30 cellular contexts compared by ENCODE assay signal in genomic region chr18:9998330-9998729, GRCh38.
"Had no signal": no experiment of that assay in that cellular context is flagged by ENCODE, and none has a peak within 500 bp of the region (broad histone marks: within the 10 kb centered on the region; RNA-seq: fewer than 3 reads in every experiment).

No MANE protein-coding gene starts in this region.

- H3K4me3 ChIP-seq: adrenal gland, ascending aorta, body of pancreas, breast epithelium, cardiac muscle cell had no signal

- H3K27ac ChIP-seq: adrenal gland, ascending aorta, body of pancreas, brain microvascular endothelial cell, breast epithelium, cardiac muscle cell had no signal

- H3K36me3 ChIP-seq: adrenal gland, ascending aorta, brain microvascular endothelial cell, breast epithelium, cardiac muscle cell had no signal

- DNase-seq: activated effector memory CD4-positive, alpha-beta T cell treated with anti-CD3 and anti-CD28 coated beads, Interleukin-2, amount 50 U/mL, for 16 hours; activated effector memory CD4-positive, alpha-beta T cell treated with Interleukin-2 at 50 U/mL for 16 hours; activated gamma-delta T cell; activated gamma-delta T cell treated with Interleukin-2 at 50 U/mL for 16 hours; activated naive CD4-positive, alpha-beta T cell; activated naive CD4-positive, alpha-beta T cell treated with anti-CD3 and anti-CD28 coated beads for 36 hours; activated naive CD4-positive, alpha-beta T cell treated with anti-CD3 and anti-CD28 coated beads, Interleukin-2, amount 10 ng/mL, durations not matched to agents 7 days and 5 days; activated naive CD4-positive, alpha-beta T cell treated with anti-CD3 and anti-CD28 coated beads, Interleukin-2, amount 50 U/mL, for 16 hours; activated naive CD4-positive, alpha-beta T cell treated with Interleukin-2 at 50 U/mL for 16 hours; activated naive CD8-positive, alpha-beta T cell treated with anti-CD3 and anti-CD28 coated beads for 36 hours; activated naive CD8-positive, alpha-beta T cell treated with anti-CD3 and anti-CD28 coated beads, Interleukin-2, amount 10 ng/mL, durations not matched to agents 7 days and 5 days; activated naive CD8-positive, alpha-beta T cell treated with anti-CD3 and anti-CD28 coated beads, Interleukin-2, amount 50 U/mL, for 24 hours; activated T-cell treated with anti-CD3 and anti-CD28 coated beads, Interleukin-2, amount 50 U/mL, for 24 hours; activated T-cell treated with anti-CD3 and anti-CD28 coated beads, Interleukin-2, amount 50 U/mL, for 4 hours; activated T-cell treated with anti-CD3 and anti-CD28 coated beads, Interleukin-2, amount 50 U/mL, for 48 hours; activated T-cell treated with anti-CD3 and anti-CD28 coated beads, Interleukin-2, amount 50 U/mL, for 72 hours; adrenal gland; amniotic stem cell; anterior cingulate cortex; aorta; body of pancreas; brain microvascular endothelial cell; central memory CD4-positive, alpha-beta T cell; cerebellar nuclear complex had no signal

- ATAC-seq: activated naive CD4-positive, alpha-beta T cell treated with anti-CD3 and anti-CD28 coated beads, Interleukin-2, amount 50 U/mL, for 72 hours; activated naive CD8-positive, alpha-beta T cell treated with anti-CD3 and anti-CD28 coated beads, Interleukin-2, amount 50 U/mL, for 24 hours; activated T-cell treated with anti-CD3 and anti-CD28 coated beads, Interleukin-2, amount 50 U/mL, for 4 hours; activated T-cell treated with anti-CD3 and anti-CD28 coated beads, Interleukin-2, amount 50 U/mL, for 72 hours; activated T-helper 17 cell treated with anti-CD3 and anti-CD28 coated beads, Interleukin-2, amount 50 U/mL, for 72 hours; body of pancreas had no signal

- H3K4me1 ChIP-seq: adrenal gland, ascending aorta, breast epithelium had no signal

- FAIRE-seq: bronchial epithelial cell had no signal

- H3K9me3 ChIP-seq: body of pancreas had no signal

- H3K27me3 ChIP-seq: adrenal gland, ascending aorta, body of pancreas, brain microvascular endothelial cell, breast epithelium, cardiac muscle cell had no signal
